In genomic region chr2:239094727-239095266, GRCh38 we compare ENCODE assay signal across 21 cellular contexts.
"Had no signal": no experiment of that assay in that cellular context is flagged by ENCODE, and none has a peak within 500 bp of the region (broad histone marks: within the 10 kb centered on the region; RNA-seq: fewer than 3 reads in every experiment).

No MANE protein-coding gene starts in this region.

- H3K27me3 ChIP-seq: adrenal gland had no signal

- DNase-seq: activated CD4-positive, alpha-beta T cell treated with anti-CD3 and anti-CD28 coated beads for 4 hours; activated CD8-positive, alpha-beta memory T cell treated with anti-CD3 and anti-CD28 coated beads, Interleukin-2, amount 50 U/mL, for 4 hours; activated CD8-positive, alpha-beta T cell treated with anti-CD3 and anti-CD28 coated beads for 36 hours; activated naive CD4-positive, alpha-beta T cell treated with anti-CD3 and anti-CD28 coated beads, Interleukin-2, amount 50 U/mL, for 16 hours; activated naive CD8-positive, alpha-beta T cell treated with anti-CD3 and anti-CD28 coated beads, Interleukin-2, amount 10 ng/mL, durations not matched to agents 7 days and 5 days; adrenal gland; anterior cingulate cortex; IMR-90; Kasumi-1; KBM-7; NCI-H1105 treated with DMSO at 0.1 percent for 48 hours; NCI-H1436 treated with DMSO at 0.1 percent for 48 hours; NCI-H187 treated with DMSO at 0.1 percent for 48 hours; NCI-H345; NCI-H510A; NCI-H526 treated with DMSO at 0.1 percent for 48 hours; NCI-H82; PC-3; SHP77 treated with DMSO at 0.1 percent for 48 hours; T-cell had no signal

- H3K9me3 Mint-ChIP-seq: activated CD8-positive, alpha-beta T cell treated with anti-CD3 and anti-CD28 coated beads for 36 hours; activated naive CD8-positive, alpha-beta T cell treated with anti-CD3 and anti-CD28 coated beads, Interleukin-2, amount 10 ng/mL, durations not matched to agents 7 days and 5 days; T-cell had no signal

- H3K27ac Mint-ChIP-seq: activated CD8-positive, alpha-beta T cell treated with anti-CD3 and anti-CD28 coated beads for 36 hours; activated naive CD8-positive, alpha-beta T cell treated with anti-CD3 and anti-CD28 coated beads, Interleukin-2, amount 10 ng/mL, durations not matched to agents 7 days and 5 days; T-cell had no signal

- H3K9me3 ChIP-seq: adrenal gland had no signal

- H3K4me3 ChIP-seq: adrenal gland had no signal

- H3K4me3 Mint-ChIP-seq: activated CD8-positive, alpha-beta T cell treated with anti-CD3 and anti-CD28 coated beads for 36 hours; activated naive CD8-positive, alpha-beta T cell treated with anti-CD3 and anti-CD28 coated beads, Interleukin-2, amount 10 ng/mL, durations not matched to agents 7 days and 5 days; T-cell had no signal

- H3K27me3 Mint-ChIP-seq: activated CD8-positive, alpha-beta T cell treated with anti-CD3 and anti-CD28 coated beads for 36 hours; activated naive CD8-positive, alpha-beta T cell treated with anti-CD3 and anti-CD28 coated beads, Interleukin-2, amount 10 ng/mL, durations not matched to agents 7 days and 5 days; T-cell had no signal

- ATAC-seq: activated CD8-positive, alpha-beta T cell treated with anti-CD3 and anti-CD28 coated beads for 36 hours; PC-3; T-cell had no signal

- H3K4me1 Mint-ChIP-seq: T-cell had no signal

- H3K27ac ChIP-seq: adrenal gland, VCaP had no signal
